Comparison of ENCODE assay signal across 8 cellular contexts in genomic region chr19:20038358-20039202, GRCh38. TPM values are rescaled to one million over a fixed set of nuclear protein-coding genes. Genes with fewer than 3 reads are reported as not detected.
DNase-seq lines count a peak whose midpoint lies in the region; ATAC-seq and TF ChIP-seq lines count a peak whose summit lies in the region.

No MANE protein-coding gene starts in this region.

- intact Hi-C loops in right lobe of liver (cut with DNase I), result no loop called here

- H3K36me3 Mint-ChIP-seq in brain, result peaks cover 41% of the 10 kb centered on the region

- peaks cover 3% of the 10 kb centered on the region for H3K27me3 Mint-ChIP-seq in brain

- H3K27ac ChIP-seq in right lobe of liver (peak overlapping the region; percentile 40 to 65 (median 63)), tibial nerve (peak overlapping the region; percentile 55 to 86 (median 72))

- no peaks in the 10 kb centered on the region for H3K36me3 ChIP-seq in right lobe of liver
- peaks cover 0 to 22% (median 0%) of the 10 kb centered on the region in 3 donors for H3K36me3 ChIP-seq in tibial nerve

- TF ChIP-seq CTCF in brain (conservative IDR thresholded peaks at IDR 0.05), result no peak
- TF ChIP-seq CTCF in right lobe of liver (IDR thresholded peaks at IDR 0.05), result no peak
- TF ChIP-seq CTCF in tibial nerve (IDR thresholded peaks at IDR 0.05), result no peak

- TF ChIP-seq POLR2A in right lobe of liver (IDR thresholded peaks at IDR 0.05), result no peak
- no peak for TF ChIP-seq POLR2A in tibial nerve (IDR thresholded peaks at IDR 0.05)

- TF ChIP-seq EP300 in tibial nerve (IDR thresholded peaks at IDR 0.05), result no peak

- H3K27me3 ChIP-seq in right lobe of liver (no peaks in the 10 kb centered on the region), tibial nerve (peaks cover 0 to 8% of the 10 kb centered on the region in 2 donors)

- peak overlapping the region; percentile 73 to 100 (median 89) for H3K27ac Mint-ChIP-seq in brain

- H3K9me3 Mint-ChIP-seq in brain, result peaks cover 7 to 18% (median 11%) of the 10 kb centered on the region in 5 experiments

- peak; percentile 14 for DNase-seq in AG20443 (ENCODE audit: low spot score)
- no peak for DNase-seq in right lobe of liver
- no peak for DNase-seq in tibial nerve (ENCODE audit: low spot score in 2 of 2)
- DNase-seq in DMS153 (lab: John Stamatoyannopoulos, UW), result no peak
- no peak for DNase-seq in activated gamma-delta T cell (lab: John Stamatoyannopoulos, UW)

- H3K9me3 ChIP-seq in right lobe of liver (no peaks in the 10 kb centered on the region), tibial nerve (no peaks in the 10 kb centered on the region)

- H3K4me1 ChIP-seq in right lobe of liver, result no peaks in the 10 kb centered on the region
- H3K4me1 ChIP-seq in tibial nerve, result peaks cover 0 to 16% (median 0%) of the 10 kb centered on the region in 4 donors

- H3K4me3 ChIP-seq in right lobe of liver (peak overlapping the region; percentile 54 to 92 (median 62)), tibial nerve (peak overlapping the region; percentile 51 to 82 (median 66))

- ATAC-seq in HG03520 (IDR thresholded peaks at IDR 0.05; ENCODE audit: unreplicated experiment) (peak; percentile 15), right lobe of liver (peak in 2 of 4 donors; percentile 29 to 48), GM19452 (IDR thresholded peaks at IDR 0.05; ENCODE audit: unreplicated experiment) (no peak)

- peaks cover 26% of the 10 kb centered on the region for H3K4me1 Mint-ChIP-seq in brain

- H3K4me3 Mint-ChIP-seq in brain, result peak overlapping the region; percentile 97 to 99 (median 98)

- WGBS in right lobe of liver (ENCODE audit: insufficient coverage, low coverage, low lambda C conversion rate, missing lambda C conversion rate), result under 1% methylated on average over 13 of the region's 26 CpGs
- WGBS in tibial nerve, 2 donors, result 0 to 3% methylated on average over 5 to 26 of the region's 26 CpGs

RNA-seq across cellular contexts. Expression of gene ZNF682, which starts 0.7 kb away (rescaled TPM):
- 3.9 TPM for polyA plus RNA-seq in brain (ENCODE audit: insufficient read depth, low read depth, low replicate concordance)
- 1 to 10 TPM in 5 of 6 experiments, under 1 TPM in 1; 1.00 to 3.3 (median 2.5) TPM for total RNA-seq in right lobe of liver
- 10 to 100 TPM in 2 of 4 donors, 1 to 10 TPM in 2; 1.5 to 14.1 (median 11.3) TPM for total RNA-seq in tibial nerve

RNA-seq across cellular contexts. Expression of gene ZNF90, which starts 39.2 kb away (rescaled TPM):
- polyA plus RNA-seq in brain (ENCODE audit: insufficient read depth, low read depth, low replicate concordance), result 3.3 TPM
- total RNA-seq in right lobe of liver, result under 1 TPM; 0.18 to 0.54 (median 0.24) TPM
- total RNA-seq in tibial nerve, result 1 to 10 TPM; 1.1 to 4.4 (median 1.7) TPM
